In the genomic region with DNA sequence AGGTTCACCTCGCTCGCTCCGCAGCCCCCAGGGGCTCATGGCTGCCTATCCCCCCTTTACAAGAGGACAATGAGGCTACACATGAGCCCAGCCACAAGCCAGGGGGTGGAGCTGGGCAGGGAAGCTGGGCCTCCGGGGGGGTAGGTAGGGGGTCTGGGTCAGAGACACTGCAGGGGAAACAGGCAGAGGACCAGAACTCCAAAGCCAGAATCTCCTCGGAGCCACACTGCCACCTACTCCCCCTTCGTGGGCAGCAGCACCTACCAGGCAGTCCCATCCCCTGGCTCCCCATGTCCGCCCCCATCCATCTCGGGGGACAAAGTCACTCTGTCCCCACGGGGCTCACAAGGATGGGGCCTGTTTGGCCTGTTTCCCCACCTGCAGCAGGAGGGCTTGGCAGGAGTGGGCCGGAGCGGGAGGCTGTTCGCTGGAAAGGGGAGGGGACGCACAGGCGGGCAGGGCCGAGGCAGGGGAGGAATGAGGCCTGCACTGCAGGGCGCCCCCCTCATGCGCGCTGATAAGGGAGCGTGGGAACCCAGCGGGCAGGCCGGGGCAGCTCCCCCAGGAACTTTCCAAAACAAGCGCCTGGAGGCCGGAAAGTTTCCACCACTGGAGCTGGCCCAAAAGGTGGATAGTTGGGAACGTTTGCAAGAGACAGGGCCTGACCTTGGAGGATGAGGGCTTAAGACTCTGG, we compare ENCODE assay signal across 1 cellular context.
TF ChIP-seq lines count a peak whose summit lies in the region.

No MANE protein-coding gene starts in this region.

TF ChIP-seq in K562, 482 proteins besides CTCF, POLR2A, EP300 and RAD21 (continued from another document and continues in another):
- TF ChIP-seq TEAD1 (CRISPR knock-in tag; IDR thresholded peaks at IDR 0.05) (peak in 1 of 2 experiments; percentile 7; a peak in 3 of 4 replicates), ZFX (CRISPR knock-in tag; IDR thresholded peaks at IDR 0.05) (peak; percentile 77), MYC (IDR thresholded peaks at IDR 0.05; ENCODE audit: low read depth, low read length) (peak; percentile 76), MYC (CRISPR knock-in tag; IDR thresholded peaks at IDR 0.05; ENCODE audit: borderline replicate concordance, low read depth) (peak; percentile 35; the same call in 1 of the 2 replicates), ADNP (tag; IDR thresholded peaks at IDR 0.05) (no peak), MXI1 (IDR thresholded peaks at IDR 0.05; ENCODE audit: low read depth, low read length) (no peak), ZNF778 (CRISPR knock-in tag; IDR thresholded peaks at IDR 0.05) (no peak), RHOXF2B (CRISPR knock-in tag; conservative IDR thresholded peaks at IDR 0.05) (no peak), ZNF133 (CRISPR knock-in tag; IDR thresholded peaks at IDR 0.05) (no peak), TCF3 (CRISPR knock-in tag; IDR thresholded peaks at IDR 0.05) (peak; percentile 66), ZNF644 (tag; IDR thresholded peaks at IDR 0.05; ENCODE audit: low read depth) (no peak), MAFF (IDR thresholded peaks at IDR 0.05; ENCODE audit: low read length) (no peak), CEBPB (tag; IDR thresholded peaks at IDR 0.05) (no peak), SREBF1 (IDR thresholded peaks at IDR 0.05; ENCODE audit: borderline replicate concordance, low read depth, low read length) (no peak), HNRNPL (IDR thresholded peaks at IDR 0.05; ENCODE audit: low read depth, low read length) (peak; percentile 55; the same call in 1 of the 2 replicates), HDAC2 (IDR thresholded peaks at IDR 0.05) (peak; percentile 83), BHLHE40 (IDR thresholded peaks at IDR 0.05; ENCODE audit: low read length) (peak; percentile 38; the same call in 1 of the 2 replicates), TFAM (CRISPR knock-in tag; conservative IDR thresholded peaks at IDR 0.05) (no peak), JUNB (CRISPR knock-in tag; conservative IDR thresholded peaks at IDR 0.05) (no peak), TAL1 (IDR thresholded peaks at IDR 0.05) (peak; percentile 24; the same call in 1 of the 2 replicates), TRIM24 (IDR thresholded peaks at IDR 0.05) (peak in 1 of 2 experiments; percentile 44; a peak in 1 of 4 replicates), SIRT6 (IDR thresholded peaks at IDR 0.05; ENCODE audit: low read depth, low read length) (no peak), ZBTB17 (CRISPR knock-in tag; IDR thresholded peaks at IDR 0.05) (peak; percentile 63; the same call in 1 of the 2 replicates), TAF7 (tag; IDR thresholded peaks at IDR 0.05) (no peak), ETV6 (IDR thresholded peaks at IDR 0.05; ENCODE audit: borderline replicate concordance in 1 of 2, low read depth in 2 of 2, low read length in 1 of 2) (peak in 1 of 2 experiments; percentile 59; a peak in 1 of 4 replicates), ETV6 (CRISPR knock-in tag; IDR thresholded peaks at IDR 0.05; ENCODE audit: borderline replicate concordance) (no peak), HDAC1 (IDR thresholded peaks at IDR 0.05) (peak in 1 of 2 experiments; percentile 71; a peak in 2 of 4 replicates), PHF20 (IDR thresholded peaks at IDR 0.05; ENCODE audit: partially characterized antibody) (no peak), CSDE1 (IDR thresholded peaks at IDR 0.05) (no peak), LCOR (CRISPR knock-in tag; IDR thresholded peaks at IDR 0.05) (0 out of 2 replicates have a peak, but pooled peaks have one; percentile 29)
- TF ChIP-seq, protein P1, sequence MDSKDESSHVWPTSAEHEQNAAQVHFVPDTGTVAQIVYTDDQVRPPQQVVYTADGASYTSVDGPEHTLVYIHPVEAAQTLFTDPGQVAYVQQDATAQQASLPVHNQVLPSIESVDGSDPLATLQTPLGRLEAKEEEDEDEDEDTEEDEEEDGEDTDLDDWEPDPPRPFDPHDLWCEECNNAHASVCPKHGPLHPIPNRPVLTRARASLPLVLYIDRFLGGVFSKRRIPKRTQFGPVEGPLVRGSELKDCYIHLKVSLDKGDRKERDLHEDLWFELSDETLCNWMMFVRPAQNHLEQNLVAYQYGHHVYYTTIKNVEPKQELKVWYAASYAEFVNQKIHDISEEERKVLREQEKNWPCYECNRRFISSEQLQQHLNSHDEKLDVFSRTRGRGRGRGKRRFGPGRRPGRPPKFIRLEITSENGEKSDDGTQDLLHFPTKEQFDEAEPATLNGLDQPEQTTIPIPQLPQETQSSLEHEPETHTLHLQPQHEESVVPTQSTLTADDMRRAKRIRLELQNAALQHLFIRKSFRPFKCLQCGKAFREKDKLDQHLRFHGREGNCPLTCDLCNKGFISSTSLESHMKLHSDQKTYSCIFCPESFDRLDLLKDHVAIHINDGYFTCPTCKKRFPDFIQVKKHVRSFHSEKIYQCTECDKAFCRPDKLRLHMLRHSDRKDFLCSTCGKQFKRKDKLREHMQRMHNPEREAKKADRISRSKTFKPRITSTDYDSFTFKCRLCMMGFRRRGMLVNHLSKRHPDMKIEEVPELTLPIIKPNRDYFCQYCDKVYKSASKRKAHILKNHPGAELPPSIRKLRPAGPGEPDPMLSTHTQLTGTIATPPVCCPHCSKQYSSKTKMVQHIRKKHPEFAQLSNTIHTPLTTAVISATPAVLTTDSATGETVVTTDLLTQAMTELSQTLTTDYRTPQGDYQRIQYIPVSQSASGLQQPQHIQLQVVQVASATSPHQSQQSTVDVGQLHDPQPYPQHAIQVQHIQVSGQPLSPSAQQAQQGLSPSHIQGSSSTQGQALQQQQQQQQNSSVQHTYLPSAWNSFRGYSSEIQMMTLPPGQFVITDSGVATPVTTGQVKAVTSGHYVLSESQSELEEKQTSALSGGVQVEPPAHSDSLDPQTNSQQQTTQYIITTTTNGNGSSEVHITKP (IDR thresholded peaks at IDR 0.05; ENCODE audit: partially characterized antibody): peak; percentile 84
- TF ChIP-seq, protein P2, sequence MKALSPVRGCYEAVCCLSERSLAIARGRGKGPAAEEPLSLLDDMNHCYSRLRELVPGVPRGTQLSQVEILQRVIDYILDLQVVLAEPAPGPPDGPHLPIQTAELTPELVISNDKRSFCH (CRISPR knock-in tag; IDR thresholded peaks at IDR 0.05): no peak
- TF ChIP-seq, protein P2 (tag; IDR thresholded peaks at IDR 0.05): 0 out of 2 replicates have a peak, but pooled peaks have one; percentile 53
- TF ChIP-seq, protein P3, sequence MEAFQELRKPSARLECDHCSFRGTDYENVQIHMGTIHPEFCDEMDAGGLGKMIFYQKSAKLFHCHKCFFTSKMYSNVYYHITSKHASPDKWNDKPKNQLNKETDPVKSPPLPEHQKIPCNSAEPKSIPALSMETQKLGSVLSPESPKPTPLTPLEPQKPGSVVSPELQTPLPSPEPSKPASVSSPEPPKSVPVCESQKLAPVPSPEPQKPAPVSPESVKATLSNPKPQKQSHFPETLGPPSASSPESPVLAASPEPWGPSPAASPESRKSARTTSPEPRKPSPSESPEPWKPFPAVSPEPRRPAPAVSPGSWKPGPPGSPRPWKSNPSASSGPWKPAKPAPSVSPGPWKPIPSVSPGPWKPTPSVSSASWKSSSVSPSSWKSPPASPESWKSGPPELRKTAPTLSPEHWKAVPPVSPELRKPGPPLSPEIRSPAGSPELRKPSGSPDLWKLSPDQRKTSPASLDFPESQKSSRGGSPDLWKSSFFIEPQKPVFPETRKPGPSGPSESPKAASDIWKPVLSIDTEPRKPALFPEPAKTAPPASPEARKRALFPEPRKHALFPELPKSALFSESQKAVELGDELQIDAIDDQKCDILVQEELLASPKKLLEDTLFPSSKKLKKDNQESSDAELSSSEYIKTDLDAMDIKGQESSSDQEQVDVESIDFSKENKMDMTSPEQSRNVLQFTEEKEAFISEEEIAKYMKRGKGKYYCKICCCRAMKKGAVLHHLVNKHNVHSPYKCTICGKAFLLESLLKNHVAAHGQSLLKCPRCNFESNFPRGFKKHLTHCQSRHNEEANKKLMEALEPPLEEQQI (IDR thresholded peaks at IDR 0.05): no peak
- TF ChIP-seq, protein P4, sequence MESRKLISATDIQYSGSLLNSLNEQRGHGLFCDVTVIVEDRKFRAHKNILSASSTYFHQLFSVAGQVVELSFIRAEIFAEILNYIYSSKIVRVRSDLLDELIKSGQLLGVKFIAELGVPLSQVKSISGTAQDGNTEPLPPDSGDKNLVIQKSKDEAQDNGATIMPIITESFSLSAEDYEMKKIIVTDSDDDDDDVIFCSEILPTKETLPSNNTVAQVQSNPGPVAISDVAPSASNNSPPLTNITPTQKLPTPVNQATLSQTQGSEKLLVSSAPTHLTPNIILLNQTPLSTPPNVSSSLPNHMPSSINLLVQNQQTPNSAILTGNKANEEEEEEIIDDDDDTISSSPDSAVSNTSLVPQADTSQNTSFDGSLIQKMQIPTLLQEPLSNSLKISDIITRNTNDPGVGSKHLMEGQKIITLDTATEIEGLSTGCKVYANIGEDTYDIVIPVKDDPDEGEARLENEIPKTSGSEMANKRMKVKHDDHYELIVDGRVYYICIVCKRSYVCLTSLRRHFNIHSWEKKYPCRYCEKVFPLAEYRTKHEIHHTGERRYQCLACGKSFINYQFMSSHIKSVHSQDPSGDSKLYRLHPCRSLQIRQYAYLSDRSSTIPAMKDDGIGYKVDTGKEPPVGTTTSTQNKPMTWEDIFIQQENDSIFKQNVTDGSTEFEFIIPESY (CRISPR knock-in tag; IDR thresholded peaks at IDR 0.05): no peak
- TF ChIP-seq, protein P5, sequence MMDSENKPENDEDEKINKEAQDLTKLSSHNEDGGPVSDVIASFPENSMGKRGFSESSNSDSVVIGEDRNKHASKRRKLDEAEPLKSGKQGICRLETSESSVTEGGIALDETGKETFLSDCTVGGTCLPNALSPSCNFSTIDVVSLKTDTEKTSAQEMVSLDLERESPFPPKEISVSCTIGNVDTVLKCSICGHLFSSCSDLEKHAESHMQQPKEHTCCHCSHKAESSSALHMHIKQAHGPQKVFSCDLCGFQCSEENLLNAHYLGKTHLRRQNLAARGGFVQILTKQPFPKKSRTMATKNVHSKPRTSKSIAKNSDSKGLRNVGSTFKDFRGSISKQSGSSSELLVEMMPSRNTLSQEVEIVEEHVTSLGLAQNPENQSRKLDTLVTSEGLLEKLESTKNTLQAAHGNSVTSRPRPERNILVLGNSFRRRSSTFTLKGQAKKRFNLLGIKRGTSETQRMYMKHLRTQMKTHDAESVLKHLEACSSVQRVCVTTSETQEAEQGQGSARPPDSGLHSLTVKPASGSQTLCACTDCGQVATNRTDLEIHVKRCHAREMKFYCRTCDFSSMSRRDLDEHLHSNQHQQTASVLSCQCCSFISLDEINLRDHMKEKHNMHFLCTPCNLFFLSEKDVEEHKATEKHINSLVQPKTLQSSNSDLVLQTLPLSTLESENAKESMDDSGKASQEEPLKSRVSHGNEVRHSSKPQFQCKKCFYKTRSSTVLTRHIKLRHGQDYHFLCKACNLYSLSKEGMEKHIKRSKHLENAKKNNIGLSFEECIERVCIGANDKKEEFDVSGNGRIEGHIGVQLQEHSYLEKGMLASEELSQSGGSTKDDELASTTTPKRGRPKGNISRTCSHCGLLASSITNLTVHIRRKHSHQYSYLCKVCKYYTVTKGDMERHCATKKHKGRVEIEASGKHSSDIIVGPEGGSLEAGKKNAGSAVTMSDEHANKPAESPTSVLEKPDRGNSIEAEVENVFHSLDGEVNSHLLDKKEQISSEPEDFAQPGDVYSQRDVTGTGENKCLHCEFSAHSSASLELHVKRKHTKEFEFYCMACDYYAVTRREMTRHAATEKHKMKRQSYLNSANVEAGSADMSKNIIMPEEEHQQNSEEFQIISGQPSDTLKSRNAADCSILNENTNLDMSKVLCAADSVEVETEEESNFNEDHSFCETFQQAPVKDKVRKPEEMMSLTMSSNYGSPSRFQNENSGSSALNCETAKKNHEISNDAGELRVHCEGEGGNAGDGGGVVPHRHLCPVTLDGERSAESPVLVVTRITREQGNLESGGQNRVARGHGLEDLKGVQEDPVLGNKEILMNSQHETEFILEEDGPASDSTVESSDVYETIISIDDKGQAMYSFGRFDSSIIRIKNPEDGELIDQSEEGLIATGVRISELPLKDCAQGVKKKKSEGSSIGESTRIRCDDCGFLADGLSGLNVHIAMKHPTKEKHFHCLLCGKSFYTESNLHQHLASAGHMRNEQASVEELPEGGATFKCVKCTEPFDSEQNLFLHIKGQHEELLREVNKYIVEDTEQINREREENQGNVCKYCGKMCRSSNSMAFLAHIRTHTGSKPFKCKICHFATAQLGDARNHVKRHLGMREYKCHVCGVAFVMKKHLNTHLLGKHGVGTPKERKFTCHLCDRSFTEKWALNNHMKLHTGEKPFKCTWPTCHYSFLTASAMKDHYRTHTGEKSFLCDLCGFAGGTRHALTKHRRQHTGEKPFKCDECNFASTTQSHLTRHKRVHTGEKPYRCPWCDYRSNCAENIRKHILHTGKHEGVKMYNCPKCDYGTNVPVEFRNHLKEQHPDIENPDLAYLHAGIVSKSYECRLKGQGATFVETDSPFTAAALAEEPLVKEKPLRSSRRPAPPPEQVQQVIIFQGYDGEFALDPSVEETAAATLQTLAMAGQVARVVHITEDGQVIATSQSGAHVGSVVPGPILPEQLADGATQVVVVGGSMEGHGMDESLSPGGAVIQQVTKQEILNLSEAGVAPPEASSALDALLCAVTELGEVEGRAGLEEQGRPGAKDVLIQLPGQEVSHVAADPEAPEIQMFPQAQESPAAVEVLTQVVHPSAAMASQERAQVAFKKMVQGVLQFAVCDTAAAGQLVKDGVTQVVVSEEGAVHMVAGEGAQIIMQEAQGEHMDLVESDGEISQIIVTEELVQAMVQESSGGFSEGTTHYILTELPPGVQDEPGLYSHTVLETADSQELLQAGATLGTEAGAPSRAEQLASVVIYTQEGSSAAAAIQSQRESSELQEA (IDR thresholded peaks at IDR 0.05; ENCODE audit: low read depth): no peak
- TF ChIP-seq, protein P6, sequence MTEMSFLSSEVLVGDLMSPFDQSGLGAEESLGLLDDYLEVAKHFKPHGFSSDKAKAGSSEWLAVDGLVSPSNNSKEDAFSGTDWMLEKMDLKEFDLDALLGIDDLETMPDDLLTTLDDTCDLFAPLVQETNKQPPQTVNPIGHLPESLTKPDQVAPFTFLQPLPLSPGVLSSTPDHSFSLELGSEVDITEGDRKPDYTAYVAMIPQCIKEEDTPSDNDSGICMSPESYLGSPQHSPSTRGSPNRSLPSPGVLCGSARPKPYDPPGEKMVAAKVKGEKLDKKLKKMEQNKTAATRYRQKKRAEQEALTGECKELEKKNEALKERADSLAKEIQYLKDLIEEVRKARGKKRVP (CRISPR knock-in tag; IDR thresholded peaks at IDR 0.05): 0 out of 2 replicates have a peak, but pooled peaks have one; percentile 5
- TF ChIP-seq, protein P7, sequence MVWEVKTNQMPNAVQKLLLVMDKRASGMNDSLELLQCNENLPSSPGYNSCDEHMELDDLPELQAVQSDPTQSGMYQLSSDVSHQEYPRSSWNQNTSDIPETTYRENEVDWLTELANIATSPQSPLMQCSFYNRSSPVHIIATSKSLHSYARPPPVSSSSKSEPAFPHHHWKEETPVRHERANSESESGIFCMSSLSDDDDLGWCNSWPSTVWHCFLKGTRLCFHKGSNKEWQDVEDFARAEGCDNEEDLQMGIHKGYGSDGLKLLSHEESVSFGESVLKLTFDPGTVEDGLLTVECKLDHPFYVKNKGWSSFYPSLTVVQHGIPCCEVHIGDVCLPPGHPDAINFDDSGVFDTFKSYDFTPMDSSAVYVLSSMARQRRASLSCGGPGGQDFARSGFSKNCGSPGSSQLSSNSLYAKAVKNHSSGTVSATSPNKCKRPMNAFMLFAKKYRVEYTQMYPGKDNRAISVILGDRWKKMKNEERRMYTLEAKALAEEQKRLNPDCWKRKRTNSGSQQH (CRISPR knock-in tag; IDR thresholded peaks at IDR 0.05): no peak
